12 cellular contexts compared by ENCODE assay signal in genomic region chr4:154024097-154024496, GRCh38.
DNase-seq lines count a peak whose midpoint lies in the region; ATAC-seq and TF ChIP-seq lines count a peak whose summit lies in the region.
"Had no signal": no experiment of that assay in that cellular context is flagged by ENCODE, and none has a peak within 500 bp of the region (broad histone marks: within the 10 kb centered on the region; RNA-seq: fewer than 3 reads in every experiment).

No MANE protein-coding gene starts in this region.

- H3K4me3 ChIP-seq in astrocyte of the spinal cord (ENCODE audit: low read depth, low read length) = no peak overlapping the region
- H3K4me3 ChIP-seq: transverse colon had no signal

- CTCF ChIA-PET in activated CD4-positive, alpha-beta memory T cell treated with anti-CD3 and anti-CD28 coated beads for 36 hours (lab: Charles Lee) = interaction anchor here (1.1 kb wide), 1 partner anchor 238 kb away, joined by 5 read pairs; no protein-coding TSS in a partner anchor
- CTCF ChIA-PET in activated CD4-positive, alpha-beta memory T cell treated with anti-CD3 and anti-CD28 coated beads, Interleukin-2, amount 10 ng/mL, durations not matched to agents 7 days and 5 days (lab: Charles Lee) = interaction anchor here (1.2 kb wide), 1 partner anchor 238 kb away, joined by 5 read pairs; no protein-coding TSS in a partner anchor

- intact Hi-C loops in activated CD4-positive, alpha-beta memory T cell treated with anti-CD3 and anti-CD28 coated beads for 36 hours (cut with micrococcal nuclease) = loop anchor here (5.0 kb wide), 1 partner anchor 237 kb away; the partner anchor contains the start of gene SFRP2

- no peaks in the 10 kb centered on the region for H3K36me3 Mint-ChIP-seq in activated CD4-positive, alpha-beta memory T cell treated with anti-CD3 and anti-CD28 coated beads for 36 hours
- H3K36me3 Mint-ChIP-seq in activated CD4-positive, alpha-beta memory T cell treated with anti-CD3 and anti-CD28 coated beads, Interleukin-2, amount 10 ng/mL, durations not matched to agents 7 days and 5 days (ENCODE audit: low read depth) = no peaks in the 10 kb centered on the region
- peaks cover 4% of the 10 kb centered on the region for H3K36me3 Mint-ChIP-seq in osteocyte (ENCODE audit: unreplicated experiment)
- H3K36me3 Mint-ChIP-seq: naive B cell had no signal

- no peak overlapping the region for H3K4me3 Mint-ChIP-seq in activated CD4-positive, alpha-beta memory T cell treated with anti-CD3 and anti-CD28 coated beads for 36 hours
- H3K4me3 Mint-ChIP-seq in activated CD4-positive, alpha-beta memory T cell treated with anti-CD3 and anti-CD28 coated beads, Interleukin-2, amount 10 ng/mL, durations not matched to agents 7 days and 5 days = no peak overlapping the region
- no peak overlapping the region for H3K4me3 Mint-ChIP-seq in osteocyte (ENCODE audit: unreplicated experiment)
- H3K4me3 Mint-ChIP-seq: naive B cell had no signal

- peak; percentile 22 for DNase-seq in activated CD4-positive, alpha-beta memory T cell treated with anti-CD3 and anti-CD28 coated beads for 36 hours
- DNase-seq in activated CD4-positive, alpha-beta memory T cell treated with anti-CD3 and anti-CD28 coated beads, Interleukin-2, amount 10 ng/mL, durations not matched to agents 7 days and 5 days = no peak
- peak; percentile 30 for DNase-seq in MV-4-11 (lab: John Stamatoyannopoulos, UW)
- no peak for DNase-seq in astrocyte of the spinal cord (ENCODE audit: low read depth, low spot score)
- DNase-seq in osteocyte (ENCODE audit: extremely low spot score, unreplicated experiment) = no peak
- no peak for DNase-seq in DMS79 treated with DMSO at 0.1 percent for 48 hours (lab: John Stamatoyannopoulos, UW)
- DNase-seq: activated naive CD4-positive, alpha-beta T cell; naive B cell; NCI-H2171; transverse colon had no signal

- ATAC-seq in GM19023 (IDR thresholded peaks at IDR 0.05; ENCODE audit: unreplicated experiment) (no peak), GM18867 (IDR thresholded peaks at IDR 0.05; ENCODE audit: unreplicated experiment) (no peak)

- H3K4me1 Mint-ChIP-seq in activated CD4-positive, alpha-beta memory T cell treated with anti-CD3 and anti-CD28 coated beads for 36 hours (ENCODE audit: low read depth) = no peaks in the 10 kb centered on the region
- no peaks in the 10 kb centered on the region for H3K4me1 Mint-ChIP-seq in activated CD4-positive, alpha-beta memory T cell treated with anti-CD3 and anti-CD28 coated beads, Interleukin-2, amount 10 ng/mL, durations not matched to agents 7 days and 5 days
- H3K4me1 Mint-ChIP-seq in osteocyte (ENCODE audit: unreplicated experiment) = peaks cover 9% of the 10 kb centered on the region
- H3K4me1 Mint-ChIP-seq: naive B cell had no signal

- peak; percentile 28 for TF ChIP-seq CTCF in astrocyte of the spinal cord (IDR thresholded peaks at IDR 0.05; ENCODE audit: low read depth, low read length)
- TF ChIP-seq CTCF in osteocyte (IDR thresholded peaks at IDR 0.05) = peak; percentile 19

- H3K27me3 Mint-ChIP-seq in activated CD4-positive, alpha-beta memory T cell treated with anti-CD3 and anti-CD28 coated beads for 36 hours = peaks cover 12% of the 10 kb centered on the region
- peaks cover 7% of the 10 kb centered on the region for H3K27me3 Mint-ChIP-seq in activated CD4-positive, alpha-beta memory T cell treated with anti-CD3 and anti-CD28 coated beads, Interleukin-2, amount 10 ng/mL, durations not matched to agents 7 days and 5 days
- H3K27me3 Mint-ChIP-seq in osteocyte (ENCODE audit: unreplicated experiment) = no peaks in the 10 kb centered on the region

- H3K9me3 Mint-ChIP-seq in activated CD4-positive, alpha-beta memory T cell treated with anti-CD3 and anti-CD28 coated beads for 36 hours = no peaks in the 10 kb centered on the region
- H3K9me3 Mint-ChIP-seq in activated CD4-positive, alpha-beta memory T cell treated with anti-CD3 and anti-CD28 coated beads, Interleukin-2, amount 10 ng/mL, durations not matched to agents 7 days and 5 days = no peaks in the 10 kb centered on the region
- no peaks in the 10 kb centered on the region for H3K9me3 Mint-ChIP-seq in osteocyte (ENCODE audit: unreplicated experiment)

- in situ Hi-C loops in astrocyte of the spinal cord (cut with HindIII; ENCODE audit: low sequenced_read_pairs) = no loop called here

- POLR2A ChIA-PET in activated CD4-positive, alpha-beta memory T cell treated with anti-CD3 and anti-CD28 coated beads for 36 hours (lab: Charles Lee) = no interaction called here
- POLR2A ChIA-PET in activated CD4-positive, alpha-beta memory T cell treated with anti-CD3 and anti-CD28 coated beads, Interleukin-2, amount 10 ng/mL, durations not matched to agents 7 days and 5 days (lab: Charles Lee) = no interaction called here

- H3K27ac Mint-ChIP-seq in activated CD4-positive, alpha-beta memory T cell treated with anti-CD3 and anti-CD28 coated beads for 36 hours = no peak overlapping the region
- H3K27ac Mint-ChIP-seq in activated CD4-positive, alpha-beta memory T cell treated with anti-CD3 and anti-CD28 coated beads, Interleukin-2, amount 10 ng/mL, durations not matched to agents 7 days and 5 days = no peak overlapping the region
- no peak overlapping the region for H3K27ac Mint-ChIP-seq in osteocyte (ENCODE audit: unreplicated experiment)

Comparison
In these comparisons a context has a peak if more than half of its experiments do, and no peak if none do; other contexts are left out.
1. DNase-seq: peak in activated CD4-positive, alpha-beta memory T cell treated with anti-CD3 and anti-CD28 coated beads for 36 hours (single experiment) and MV-4-11 (single experiment); none in activated CD4-positive, alpha-beta memory T cell treated with anti-CD3 and anti-CD28 coated beads, Interleukin-2, amount 10 ng/mL, durations not matched to agents 7 days and 5 days (single experiment), astrocyte of the spinal cord (single experiment), osteocyte (single experiment) and DMS79 treated with DMSO at 0.1 percent for 48 hours (single experiment).